Comparison of ENCODE assay signal across 9 cellular contexts in the genomic region with DNA sequence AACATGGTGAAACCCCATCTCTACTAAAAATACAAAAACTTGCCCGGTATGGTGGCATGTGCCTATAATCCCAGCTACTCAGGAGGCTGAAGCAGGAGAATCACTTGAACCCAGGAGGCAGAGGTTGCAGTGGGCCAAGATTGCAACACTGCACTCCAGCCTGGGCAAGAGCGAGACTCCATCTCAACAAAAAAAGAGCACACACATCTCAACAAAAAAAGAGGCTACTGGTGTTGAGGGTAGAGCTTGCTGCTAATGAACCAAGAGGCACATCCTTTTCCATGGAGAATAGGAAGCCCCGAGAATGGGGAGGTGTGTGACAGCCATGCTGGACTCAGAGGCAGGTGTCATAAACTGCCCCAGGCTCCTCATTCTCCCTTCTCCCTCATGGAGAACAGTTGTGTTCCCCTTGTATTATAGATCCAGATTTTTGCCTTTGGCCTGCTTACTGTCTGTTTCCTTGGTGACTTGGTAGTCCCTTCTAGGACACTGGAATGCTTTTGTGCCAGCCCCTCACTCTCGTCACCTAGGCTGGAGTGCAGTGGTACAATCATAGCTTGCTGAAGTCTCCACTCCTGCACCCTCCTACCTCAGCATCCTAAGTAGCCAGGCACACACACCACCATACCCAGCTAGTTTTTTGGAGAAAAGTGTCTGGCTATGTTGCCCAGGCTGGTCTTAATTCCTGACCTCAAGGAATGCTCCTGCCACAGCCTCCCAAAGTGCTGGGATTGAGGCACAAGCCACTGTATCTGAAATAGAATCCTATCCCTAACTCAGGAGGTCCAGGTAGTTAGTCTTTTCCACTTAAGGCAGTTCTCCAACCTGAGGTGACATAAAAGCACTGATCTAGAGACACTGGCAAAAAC. TPM values are rescaled to one million over a fixed set of nuclear protein-coding genes. Genes with fewer than 3 reads are reported as not detected.
A peak's percentile ranks its signal among the peaks of the same experiment; 100 is the strongest.
DNase-seq lines count a peak whose midpoint lies in the region; ATAC-seq and TF ChIP-seq lines count a peak whose summit lies in the region.
"Had no signal": no experiment of that assay in that cellular context is flagged by ENCODE, and none has a peak within 500 bp of the region (broad histone marks: within the 10 kb centered on the region; RNA-seq: fewer than 3 reads in every experiment).

No MANE protein-coding gene starts in this region.

- peaks cover 94% of the 10 kb centered on the region for H3K36me3 ChIP-seq in BE2C

- peaks cover 38% of the 10 kb centered on the region for H3K4me1 Mint-ChIP-seq in activated naive CD4-positive, alpha-beta T cell treated with anti-CD3 and anti-CD28 coated beads for 36 hours (ENCODE audit: low read depth)
- H3K4me1 Mint-ChIP-seq in stimulated activated naive CD8-positive, alpha-beta T cell treated with anti-CD3 and anti-CD28 coated beads, Interleukin-15, Interleukin-2, amounts not matched to agents 100 ng/mL and 50 ng/mL, for 24 hours (ENCODE audit: low read depth), result peaks cover 43% of the 10 kb centered on the region

- in situ Hi-C loops in astrocyte of the spinal cord (cut with HindIII; ENCODE audit: low sequenced_read_pairs), result no loop called here

- peaks cover 18% of the 10 kb centered on the region for H3K9me3 Mint-ChIP-seq in activated naive CD4-positive, alpha-beta T cell treated with anti-CD3 and anti-CD28 coated beads for 36 hours
- H3K9me3 Mint-ChIP-seq in stimulated activated naive CD8-positive, alpha-beta T cell treated with anti-CD3 and anti-CD28 coated beads, Interleukin-15, Interleukin-2, amounts not matched to agents 100 ng/mL and 50 ng/mL, for 24 hours, result peaks cover 8% of the 10 kb centered on the region

- H3K4me3 Mint-ChIP-seq in activated naive CD4-positive, alpha-beta T cell treated with anti-CD3 and anti-CD28 coated beads for 36 hours, result peak overlapping the region; percentile 7
- H3K4me3 Mint-ChIP-seq in stimulated activated naive CD8-positive, alpha-beta T cell treated with anti-CD3 and anti-CD28 coated beads, Interleukin-15, Interleukin-2, amounts not matched to agents 100 ng/mL and 50 ng/mL, for 24 hours, result peak overlapping the region; percentile 69

- no peak for DNase-seq in activated naive CD4-positive, alpha-beta T cell treated with anti-CD3 and anti-CD28 coated beads for 36 hours
- DNase-seq in activated naive CD4-positive, alpha-beta T cell treated with anti-CD3 and anti-CD28 coated beads, Interleukin-2, amount 50 U/mL, for 16 hours, result no peak
- DNase-seq in NAMALWA (ENCODE audit: low spot score) (peak; percentile 38), astrocyte of the spinal cord (ENCODE audit: low read depth, low spot score) (peak; percentile 8), SKM-1 (lab: John Stamatoyannopoulos, UW; ENCODE audit: unreplicated experiment) (no peak), BE2C (no peak)
- DNase-seq: NCI-H446 treated with DMSO at 0.1 percent for 48 hours had no signal

- H3K36me3 Mint-ChIP-seq in activated naive CD4-positive, alpha-beta T cell treated with anti-CD3 and anti-CD28 coated beads for 36 hours (ENCODE audit: low read depth), result peaks cover 84% of the 10 kb centered on the region
- peaks cover 92% of the 10 kb centered on the region for H3K36me3 Mint-ChIP-seq in stimulated activated naive CD8-positive, alpha-beta T cell treated with anti-CD3 and anti-CD28 coated beads, Interleukin-15, Interleukin-2, amounts not matched to agents 100 ng/mL and 50 ng/mL, for 24 hours (ENCODE audit: low read depth)

- no peaks in the 10 kb centered on the region for H3K27me3 Mint-ChIP-seq in activated naive CD4-positive, alpha-beta T cell treated with anti-CD3 and anti-CD28 coated beads for 36 hours (ENCODE audit: low read depth)
- H3K27me3 Mint-ChIP-seq in stimulated activated naive CD8-positive, alpha-beta T cell treated with anti-CD3 and anti-CD28 coated beads, Interleukin-15, Interleukin-2, amounts not matched to agents 100 ng/mL and 50 ng/mL, for 24 hours, result no peaks in the 10 kb centered on the region

- ATAC-seq in GM19023 (IDR thresholded peaks at IDR 0.05; ENCODE audit: unreplicated experiment), result no peak

- peaks cover 2% of the 10 kb centered on the region for H3K9me3 ChIP-seq in BE2C

- CTCF ChIA-PET in activated naive CD4-positive, alpha-beta T cell treated with anti-CD3 and anti-CD28 coated beads for 36 hours (lab: Charles Lee), result no interaction called here

- intact Hi-C loops in activated naive CD4-positive, alpha-beta T cell treated with anti-CD3 and anti-CD28 coated beads for 36 hours (cut with micrococcal nuclease), result loop anchor here (1.0 kb wide), 1 partner anchor 20 kb away; no protein-coding TSS in a partner anchor

- no peaks in the 10 kb centered on the region for H3K4me1 ChIP-seq in BE2C

- H3K4me3 ChIP-seq in astrocyte of the spinal cord (ENCODE audit: low read depth, low read length) (no peak overlapping the region), BE2C (ENCODE audit: low read depth, low read length) (no peak overlapping the region)

- TF ChIP-seq CTCF in astrocyte of the spinal cord (IDR thresholded peaks at IDR 0.05; ENCODE audit: low read depth, low read length) (no peak), BE2C (IDR thresholded peaks at IDR 0.05; ENCODE audit: low read depth, low read length) (no peak)

- no peaks in the 10 kb centered on the region for H3K27me3 ChIP-seq in BE2C

- peak overlapping the region; percentile 95 for H3K27ac Mint-ChIP-seq in activated naive CD4-positive, alpha-beta T cell treated with anti-CD3 and anti-CD28 coated beads for 36 hours
- H3K27ac Mint-ChIP-seq in stimulated activated naive CD8-positive, alpha-beta T cell treated with anti-CD3 and anti-CD28 coated beads, Interleukin-15, Interleukin-2, amounts not matched to agents 100 ng/mL and 50 ng/mL, for 24 hours, result peak overlapping the region; percentile 99

RNA-seq across cellular contexts. Expression of gene RPL12, which starts 5.1 kb away (rescaled TPM):
- 1,000 to 10,000 TPM; 3,038 to 3,119 TPM for total RNA-seq in activated naive CD4-positive, alpha-beta T cell treated with anti-CD3 and anti-CD28 coated beads for 36 hours
- 694 TPM for polyA plus RNA-seq in BE2C (2012; ENCODE audit: insufficient read depth, insufficient read length, low read depth)

RNA-seq across cellular contexts. Expression of gene LRSAM1, which starts 5.2 kb away (rescaled TPM):
- 1 to 10 TPM; 8.8 to 9.9 TPM for total RNA-seq in activated naive CD4-positive, alpha-beta T cell treated with anti-CD3 and anti-CD28 coated beads for 36 hours
- 20.5 TPM for polyA plus RNA-seq in BE2C (2012; ENCODE audit: insufficient read depth, insufficient read length, low read depth)

RNA-seq across cellular contexts. Expression of gene ZNF79, which starts 21.9 kb away (rescaled TPM):
- 1 to 10 TPM; 7.9 to 8.1 TPM for total RNA-seq in activated naive CD4-positive, alpha-beta T cell treated with anti-CD3 and anti-CD28 coated beads for 36 hours
- 12.8 TPM for polyA plus RNA-seq in BE2C (2012; ENCODE audit: insufficient read depth, insufficient read length, low read depth)

RNA-seq across cellular contexts. Expression of gene SLC2A8, which starts 49.1 kb away (rescaled TPM):
- total RNA-seq in activated naive CD4-positive, alpha-beta T cell treated with anti-CD3 and anti-CD28 coated beads for 36 hours, result 1 to 10 TPM; 3.4 TPM
- polyA plus RNA-seq in BE2C (2012; ENCODE audit: insufficient read depth, insufficient read length, low read depth), result 39.2 TPM

Comparison
In these comparisons a context has a peak if more than half of its experiments do, and no peak if none do; other contexts are left out.
1. DNase-seq: peak in NAMALWA (single experiment) and astrocyte of the spinal cord (single experiment); none in activated naive CD4-positive, alpha-beta T cell treated with anti-CD3 and anti-CD28 coated beads for 36 hours (single experiment), activated naive CD4-positive, alpha-beta T cell treated with anti-CD3 and anti-CD28 coated beads, Interleukin-2, amount 50 U/mL, for 16 hours (single experiment), SKM-1 (single experiment) and BE2C (single experiment).